Comparison of ENCODE assay signal across 1 cellular context in genomic region chr18:9136315-9137141, GRCh38.
TF ChIP-seq lines count a peak whose summit lies in the region.

Gene ANKRD12 (plus strand): TSS chr18:9136781. CDS start chr18:9182433, 45,652 bp downstream.

TF ChIP-seq in GM12878, 131 proteins besides CTCF, POLR2A, EP300 and RAD21 (continued from another document and continues in another):
- TF ChIP-seq, protein P1, sequence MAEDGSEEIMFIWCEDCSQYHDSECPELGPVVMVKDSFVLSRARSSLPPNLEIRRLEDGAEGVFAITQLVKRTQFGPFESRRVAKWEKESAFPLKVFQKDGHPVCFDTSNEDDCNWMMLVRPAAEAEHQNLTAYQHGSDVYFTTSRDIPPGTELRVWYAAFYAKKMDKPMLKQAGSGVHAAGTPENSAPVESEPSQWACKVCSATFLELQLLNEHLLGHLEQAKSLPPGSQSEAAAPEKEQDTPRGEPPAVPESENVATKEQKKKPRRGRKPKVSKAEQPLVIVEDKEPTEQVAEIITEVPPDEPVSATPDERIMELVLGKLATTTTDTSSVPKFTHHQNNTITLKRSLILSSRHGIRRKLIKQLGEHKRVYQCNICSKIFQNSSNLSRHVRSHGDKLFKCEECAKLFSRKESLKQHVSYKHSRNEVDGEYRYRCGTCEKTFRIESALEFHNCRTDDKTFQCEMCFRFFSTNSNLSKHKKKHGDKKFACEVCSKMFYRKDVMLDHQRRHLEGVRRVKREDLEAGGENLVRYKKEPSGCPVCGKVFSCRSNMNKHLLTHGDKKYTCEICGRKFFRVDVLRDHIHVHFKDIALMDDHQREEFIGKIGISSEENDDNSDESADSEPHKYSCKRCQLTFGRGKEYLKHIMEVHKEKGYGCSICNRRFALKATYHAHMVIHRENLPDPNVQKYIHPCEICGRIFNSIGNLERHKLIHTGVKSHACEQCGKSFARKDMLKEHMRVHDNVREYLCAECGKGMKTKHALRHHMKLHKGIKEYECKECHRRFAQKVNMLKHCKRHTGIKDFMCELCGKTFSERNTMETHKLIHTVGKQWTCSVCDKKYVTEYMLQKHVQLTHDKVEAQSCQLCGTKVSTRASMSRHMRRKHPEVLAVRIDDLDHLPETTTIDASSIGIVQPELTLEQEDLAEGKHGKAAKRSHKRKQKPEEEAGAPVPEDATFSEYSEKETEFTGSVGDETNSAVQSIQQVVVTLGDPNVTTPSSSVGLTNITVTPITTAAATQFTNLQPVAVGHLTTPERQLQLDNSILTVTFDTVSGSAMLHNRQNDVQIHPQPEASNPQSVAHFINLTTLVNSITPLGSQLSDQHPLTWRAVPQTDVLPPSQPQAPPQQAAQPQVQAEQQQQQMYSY (CRISPR knock-in tag; IDR thresholded peaks at IDR 0.05) = no peak
- TF ChIP-seq ETV6 (conservative IDR thresholded peaks at IDR 0.05 in 1 of 2, IDR thresholded peaks at IDR 0.05 in 1 of 2; ENCODE audit: borderline replicate concordance in 1 of 2, low read depth in 1 of 2) = 0 out of 4 replicates have a peak, but pooled peaks of 1 of the 2 experiments have one; percentile 8
- TF ChIP-seq JUND (IDR thresholded peaks at IDR 0.05; ENCODE audit: low read depth, low read length) = peak; percentile 98
- TF ChIP-seq ZNF217 (IDR thresholded peaks at IDR 0.05) = no peak
- no peak for TF ChIP-seq MYB (IDR thresholded peaks at IDR 0.05; ENCODE audit: borderline replicate concordance, low read depth, low read length)
- peak; percentile 59 for TF ChIP-seq SP1 (IDR thresholded peaks at IDR 0.05; ENCODE audit: low read depth, low read length)
- peak; percentile 97 for TF ChIP-seq KLF5 (IDR thresholded peaks at IDR 0.05; ENCODE audit: partially characterized antibody)
- TF ChIP-seq NR2C1 (IDR thresholded peaks at IDR 0.05) = no peak
- no peak for TF ChIP-seq RB1 (IDR thresholded peaks at IDR 0.05; ENCODE audit: borderline replicate concordance)
- no peak for TF ChIP-seq RFX5 (IDR thresholded peaks at IDR 0.05; ENCODE audit: low read depth, low read length)
- no peak for TF ChIP-seq SUZ12 (IDR thresholded peaks at IDR 0.05; ENCODE audit: unreplicated experiment)
- TF ChIP-seq SMC3 (IDR thresholded peaks at IDR 0.05; ENCODE audit: borderline replicate concordance, low read length) = no peak
- TF ChIP-seq POLR2AphosphoS5 (IDR thresholded peaks at IDR 0.05; ENCODE audit: low read length) = peak; percentile 83; the same call in 1 of the 2 replicates
- peak; percentile 78 for TF ChIP-seq CBFB (IDR thresholded peaks at IDR 0.05; ENCODE audit: low read depth)
- TF ChIP-seq, protein P2, sequence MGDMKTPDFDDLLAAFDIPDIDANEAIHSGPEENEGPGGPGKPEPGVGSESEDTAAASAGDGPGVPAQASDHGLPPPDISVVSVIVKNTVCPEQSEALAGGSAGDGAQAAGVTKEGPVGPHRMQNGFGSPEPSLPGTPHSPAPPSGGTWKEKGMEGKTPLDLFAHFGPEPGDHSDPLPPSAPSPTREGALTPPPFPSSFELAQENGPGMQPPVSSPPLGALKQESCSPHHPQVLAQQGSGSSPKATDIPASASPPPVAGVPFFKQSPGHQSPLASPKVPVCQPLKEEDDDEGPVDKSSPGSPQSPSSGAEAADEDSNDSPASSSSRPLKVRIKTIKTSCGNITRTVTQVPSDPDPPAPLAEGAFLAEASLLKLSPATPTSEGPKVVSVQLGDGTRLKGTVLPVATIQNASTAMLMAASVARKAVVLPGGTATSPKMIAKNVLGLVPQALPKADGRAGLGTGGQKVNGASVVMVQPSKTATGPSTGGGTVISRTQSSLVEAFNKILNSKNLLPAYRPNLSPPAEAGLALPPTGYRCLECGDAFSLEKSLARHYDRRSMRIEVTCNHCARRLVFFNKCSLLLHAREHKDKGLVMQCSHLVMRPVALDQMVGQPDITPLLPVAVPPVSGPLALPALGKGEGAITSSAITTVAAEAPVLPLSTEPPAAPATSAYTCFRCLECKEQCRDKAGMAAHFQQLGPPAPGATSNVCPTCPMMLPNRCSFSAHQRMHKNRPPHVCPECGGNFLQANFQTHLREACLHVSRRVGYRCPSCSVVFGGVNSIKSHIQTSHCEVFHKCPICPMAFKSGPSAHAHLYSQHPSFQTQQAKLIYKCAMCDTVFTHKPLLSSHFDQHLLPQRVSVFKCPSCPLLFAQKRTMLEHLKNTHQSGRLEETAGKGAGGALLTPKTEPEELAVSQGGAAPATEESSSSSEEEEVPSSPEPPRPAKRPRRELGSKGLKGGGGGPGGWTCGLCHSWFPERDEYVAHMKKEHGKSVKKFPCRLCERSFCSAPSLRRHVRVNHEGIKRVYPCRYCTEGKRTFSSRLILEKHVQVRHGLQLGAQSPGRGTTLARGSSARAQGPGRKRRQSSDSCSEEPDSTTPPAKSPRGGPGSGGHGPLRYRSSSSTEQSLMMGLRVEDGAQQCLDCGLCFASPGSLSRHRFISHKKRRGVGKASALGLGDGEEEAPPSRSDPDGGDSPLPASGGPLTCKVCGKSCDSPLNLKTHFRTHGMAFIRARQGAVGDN (IDR thresholded peaks at IDR 0.05) = no peak
- TF ChIP-seq IKZF1 (conservative IDR thresholded peaks at IDR 0.05) = peak; percentile 58
- no peak for TF ChIP-seq ZNF24 (IDR thresholded peaks at IDR 0.05)
- TF ChIP-seq WRNIP1 (IDR thresholded peaks at IDR 0.05; ENCODE audit: borderline replicate concordance, low read depth, low read length) = no peak
- TF ChIP-seq, protein P3, sequence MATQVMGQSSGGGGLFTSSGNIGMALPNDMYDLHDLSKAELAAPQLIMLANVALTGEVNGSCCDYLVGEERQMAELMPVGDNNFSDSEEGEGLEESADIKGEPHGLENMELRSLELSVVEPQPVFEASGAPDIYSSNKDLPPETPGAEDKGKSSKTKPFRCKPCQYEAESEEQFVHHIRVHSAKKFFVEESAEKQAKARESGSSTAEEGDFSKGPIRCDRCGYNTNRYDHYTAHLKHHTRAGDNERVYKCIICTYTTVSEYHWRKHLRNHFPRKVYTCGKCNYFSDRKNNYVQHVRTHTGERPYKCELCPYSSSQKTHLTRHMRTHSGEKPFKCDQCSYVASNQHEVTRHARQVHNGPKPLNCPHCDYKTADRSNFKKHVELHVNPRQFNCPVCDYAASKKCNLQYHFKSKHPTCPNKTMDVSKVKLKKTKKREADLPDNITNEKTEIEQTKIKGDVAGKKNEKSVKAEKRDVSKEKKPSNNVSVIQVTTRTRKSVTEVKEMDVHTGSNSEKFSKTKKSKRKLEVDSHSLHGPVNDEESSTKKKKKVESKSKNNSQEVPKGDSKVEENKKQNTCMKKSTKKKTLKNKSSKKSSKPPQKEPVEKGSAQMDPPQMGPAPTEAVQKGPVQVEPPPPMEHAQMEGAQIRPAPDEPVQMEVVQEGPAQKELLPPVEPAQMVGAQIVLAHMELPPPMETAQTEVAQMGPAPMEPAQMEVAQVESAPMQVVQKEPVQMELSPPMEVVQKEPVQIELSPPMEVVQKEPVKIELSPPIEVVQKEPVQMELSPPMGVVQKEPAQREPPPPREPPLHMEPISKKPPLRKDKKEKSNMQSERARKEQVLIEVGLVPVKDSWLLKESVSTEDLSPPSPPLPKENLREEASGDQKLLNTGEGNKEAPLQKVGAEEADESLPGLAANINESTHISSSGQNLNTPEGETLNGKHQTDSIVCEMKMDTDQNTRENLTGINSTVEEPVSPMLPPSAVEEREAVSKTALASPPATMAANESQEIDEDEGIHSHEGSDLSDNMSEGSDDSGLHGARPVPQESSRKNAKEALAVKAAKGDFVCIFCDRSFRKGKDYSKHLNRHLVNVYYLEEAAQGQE (IDR thresholded peaks at IDR 0.05; ENCODE audit: low read depth, low read length) = no peak
- peak; percentile 96 for TF ChIP-seq FOXK2 (IDR thresholded peaks at IDR 0.05)
- TF ChIP-seq, protein P4, sequence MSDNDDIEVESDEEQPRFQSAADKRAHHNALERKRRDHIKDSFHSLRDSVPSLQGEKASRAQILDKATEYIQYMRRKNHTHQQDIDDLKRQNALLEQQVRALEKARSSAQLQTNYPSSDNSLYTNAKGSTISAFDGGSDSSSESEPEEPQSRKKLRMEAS (IDR thresholded peaks at IDR 0.05; ENCODE audit: low read depth, low read length) = peak; percentile 95
- peak; percentile 99 to 100 for TF ChIP-seq BHLHE40 (IDR thresholded peaks at IDR 0.05; ENCODE audit: borderline replicate concordance in 1 of 2, low read depth in 2 of 2, low read length in 1 of 2)
- 0 out of 2 replicates have a peak, but pooled peaks have one; percentile 46 for TF ChIP-seq GABPA (IDR thresholded peaks at IDR 0.05; ENCODE audit: low read depth)
- no peak for TF ChIP-seq EZH2 (IDR thresholded peaks at IDR 0.05; ENCODE audit: borderline replicate concordance, control insufficient read depth, low read depth, low read length)
- TF ChIP-seq CBX5 (IDR thresholded peaks at IDR 0.05; ENCODE audit: low read depth) = peak; percentile 79; the same call in 1 of the 2 replicates
- no peak for TF ChIP-seq ZZZ3 (IDR thresholded peaks at IDR 0.05; ENCODE audit: control insufficient read depth, insufficient read length, low read depth)
- no peak for TF ChIP-seq CBX3 (IDR thresholded peaks at IDR 0.05; ENCODE audit: borderline replicate concordance, low read depth)
- TF ChIP-seq NR2C2 (IDR thresholded peaks at IDR 0.05; ENCODE audit: borderline replicate concordance, control insufficient read depth, insufficient read length, low read depth) = no peak
- TF ChIP-seq CHD1 (IDR thresholded peaks at IDR 0.05; ENCODE audit: low read depth, low read length) = peak; percentile 97
- no peak for TF ChIP-seq ZNF384 (IDR thresholded peaks at IDR 0.05; ENCODE audit: borderline replicate concordance, low read depth, low read length)
- no peak for TF ChIP-seq RCOR1 (conservative IDR thresholded peaks at IDR 0.05; ENCODE audit: low read depth, low read length)
- TF ChIP-seq ZBTB11 (CRISPR knock-in tag; IDR thresholded peaks at IDR 0.05) = no peak
- TF ChIP-seq KDM1A (IDR thresholded peaks at IDR 0.05; ENCODE audit: borderline replicate concordance) = no peak
- TF ChIP-seq POLR2AphosphoS2 (IDR thresholded peaks at IDR 0.05; ENCODE audit: low read depth, low read length) = peak; percentile 30; the same call in 1 of the 2 replicates
- TF ChIP-seq ATF7 (IDR thresholded peaks at IDR 0.05; ENCODE audit: low read depth) = peak; percentile 97
- no peak for TF ChIP-seq EED (IDR thresholded peaks at IDR 0.05; ENCODE audit: low read depth)
- peak; percentile 62 for TF ChIP-seq FOS (IDR thresholded peaks at IDR 0.05; ENCODE audit: borderline replicate concordance, extremely low read depth, insufficient read length)
- peak; percentile 53; the same call in 1 of the 2 replicates for TF ChIP-seq MTA2 (IDR thresholded peaks at IDR 0.05; ENCODE audit: low read depth)
- TF ChIP-seq HDAC6 (IDR thresholded peaks at IDR 0.05; ENCODE audit: unreplicated experiment) = no peak
- TF ChIP-seq RBBP5 (conservative IDR thresholded peaks at IDR 0.05) = no peak
- TF ChIP-seq RAD51 (IDR thresholded peaks at IDR 0.05) = peak; percentile 99
- TF ChIP-seq, protein P5, sequence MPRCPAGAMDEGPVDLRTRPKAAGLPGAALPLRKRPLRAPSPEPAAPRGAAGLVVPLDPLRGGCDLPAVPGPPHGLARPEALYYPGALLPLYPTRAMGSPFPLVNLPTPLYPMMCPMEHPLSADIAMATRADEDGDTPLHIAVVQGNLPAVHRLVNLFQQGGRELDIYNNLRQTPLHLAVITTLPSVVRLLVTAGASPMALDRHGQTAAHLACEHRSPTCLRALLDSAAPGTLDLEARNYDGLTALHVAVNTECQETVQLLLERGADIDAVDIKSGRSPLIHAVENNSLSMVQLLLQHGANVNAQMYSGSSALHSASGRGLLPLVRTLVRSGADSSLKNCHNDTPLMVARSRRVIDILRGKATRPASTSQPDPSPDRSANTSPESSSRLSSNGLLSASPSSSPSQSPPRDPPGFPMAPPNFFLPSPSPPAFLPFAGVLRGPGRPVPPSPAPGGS (IDR thresholded peaks at IDR 0.05; ENCODE audit: borderline replicate concordance, insufficient read depth, low read depth, low read length, poor library complexity, severe bottlenecking) = peak; percentile 30
- no peak for TF ChIP-seq SUPT20H (IDR thresholded peaks at IDR 0.05; ENCODE audit: borderline replicate concordance, control insufficient read depth, low read depth, low read length)
- TF ChIP-seq CEBPB (IDR thresholded peaks at IDR 0.05; ENCODE audit: borderline replicate concordance in 1 of 2, low read depth in 2 of 2, low read length in 2 of 2) = no peak
- TF ChIP-seq IRF5 (IDR thresholded peaks at IDR 0.05; ENCODE audit: borderline replicate concordance) = no peak
